In genomic region chrX:131828482-131828881, GRCh38 we compare ENCODE assay signal across 9 cellular contexts.
DNase-seq lines count a peak whose midpoint lies in the region; ATAC-seq and TF ChIP-seq lines count a peak whose summit lies in the region.
"Had no signal": no experiment of that assay in that cellular context is flagged by ENCODE, and none has a peak within 500 bp of the region (broad histone marks: within the 10 kb centered on the region; RNA-seq: fewer than 3 reads in every experiment).

No MANE protein-coding gene starts in this region.

- H3K27ac ChIP-seq in A673 (ENCODE audit: low read depth, low read length, poor library complexity, severe bottlenecking) (peak overlapping the region; percentile 47), OCI-LY3 (ENCODE audit: low read length) (no peak overlapping the region; the same call in 1 of the 2 replicates), heart right ventricle (no peak overlapping the region)
- H3K27ac ChIP-seq in BLaER1 treated with 17β-estradiol and CSF1 and Interleukin-3, amounts not matched to agents 10 nM and 100 nM: peak overlapping the region; percentile 32 to 90 (median 84); a peak in 21 of 22 replicates

- H2AFZ ChIP-seq in OCI-LY3 (ENCODE audit: low read depth, low read length): peak overlapping the region; percentile 77

- no peak for DNase-seq in A673 (ENCODE audit: low spot score)
- no peak for DNase-seq in epithelial cell of esophagus (ENCODE audit: low read depth)
- no peak for DNase-seq in effector CD8-positive, alpha-beta T cell (lab: John Stamatoyannopoulos, UW)
- DNase-seq in stimulated activated naive CD4-positive, alpha-beta T cell (lab: John Stamatoyannopoulos, UW): no peak
- no peak for DNase-seq in heart right ventricle
- DNase-seq: kidney had no signal

- H3K9me3 ChIP-seq in A673 (ENCODE audit: low read depth, low read length, poor library complexity, severe bottlenecking) (no peaks in the 10 kb centered on the region), OCI-LY3 (ENCODE audit: insufficient read depth, low read length) (no peaks in the 10 kb centered on the region), heart right ventricle (no peaks in the 10 kb centered on the region)
- H3K9me3 ChIP-seq in BLaER1 treated with 17β-estradiol and CSF1 and Interleukin-3, amounts not matched to agents 10 nM and 100 nM (replicated peaks in 1 of 11): no peaks in the 10 kb centered on the region

- POLR2A ChIA-PET in A673 (lab: Charles Lee; ENCODE audit: low non-redundant PET): no interaction called here

- H4K20me1 ChIP-seq in BLaER1 treated with 17β-estradiol and CSF1 and Interleukin-3, amounts not matched to agents 10 nM and 100 nM: peaks cover 0 to 58% (median 24%) of the 10 kb centered on the region in 11 experiments; a peak in 17 of 22 replicates
- H4K20me1 ChIP-seq in OCI-LY3 (ENCODE audit: insufficient read depth, low read length): no peaks in the 10 kb centered on the region

- peaks cover 5% of the 10 kb centered on the region for H3K27me3 ChIP-seq in A673 (replicated peaks; ENCODE audit: insufficient read depth, low read depth, low read length, poor library complexity)
- H3K27me3 ChIP-seq in BLaER1 treated with 17β-estradiol and CSF1 and Interleukin-3, amounts not matched to agents 10 nM and 100 nM: peaks cover 7 to 34% (median 26%) of the 10 kb centered on the region in 11 experiments; a peak in 19 of 22 replicates
- no peaks in the 10 kb centered on the region for H3K27me3 ChIP-seq in OCI-LY3 (ENCODE audit: low read depth, low read length)
- peaks cover 0 to 45% (median 0%) of the 10 kb centered on the region in 7 donors for H3K27me3 ChIP-seq in heart right ventricle

- CTCF ChIA-PET in A673 (lab: Charles Lee): no interaction called here

- BruUV-seq in A673 (replicated peaks; lab: Mats Ljungman, UMichigan): no TSS peak

- peak overlapping the region; percentile 72 to 96 (median 82) for H3K4me2 ChIP-seq in BLaER1 treated with 17β-estradiol and CSF1 and Interleukin-3, amounts not matched to agents 10 nM and 100 nM
- peak overlapping the region; percentile 71; the same call in 1 of the 2 replicates for H3K4me2 ChIP-seq in OCI-LY3 (ENCODE audit: low read length)

- peak overlapping the region; percentile 40 for H3K4me3 ChIP-seq in A673 (ENCODE audit: low read depth, low read length, poor library complexity, severe bottlenecking)
- peak overlapping the region; percentile 43 to 69 (median 61) for H3K4me3 ChIP-seq in BLaER1 treated with 17β-estradiol and CSF1 and Interleukin-3, amounts not matched to agents 10 nM and 100 nM
- no peak overlapping the region for H3K4me3 ChIP-seq in OCI-LY3 (ENCODE audit: low read length)
- peak overlapping the region; percentile 21 for H3K4me3 ChIP-seq in epithelial cell of esophagus (ENCODE audit: low read length)
- no peak overlapping the region for H3K4me3 ChIP-seq in heart right ventricle

- TF ChIP-seq CTCF in A673 (conservative IDR thresholded peaks at IDR 0.05; ENCODE audit: low read depth, low read length): no peak
- TF ChIP-seq CTCF in OCI-LY3 (IDR thresholded peaks at IDR 0.05; ENCODE audit: low read depth, low read length): no peak
- TF ChIP-seq CTCF in epithelial cell of esophagus (IDR thresholded peaks at IDR 0.05; ENCODE audit: insufficient read depth, low read depth, low read length, missing control alignments): no peak
- no peak for TF ChIP-seq CTCF in heart right ventricle (IDR thresholded peaks at IDR 0.05)

- H3K79me2 ChIP-seq in OCI-LY3 (ENCODE audit: low read length): no peaks in the 10 kb centered on the region

- peaks cover 5% of the 10 kb centered on the region for H3K36me3 ChIP-seq in A673 (ENCODE audit: insufficient read depth, low read length, poor library complexity, severe bottlenecking)
- peaks cover 0 to 33% (median 12%) of the 10 kb centered on the region in 11 experiments; a peak in 15 of 22 replicates for H3K36me3 ChIP-seq in BLaER1 treated with 17β-estradiol and CSF1 and Interleukin-3, amounts not matched to agents 10 nM and 100 nM
- no peaks in the 10 kb centered on the region for H3K36me3 ChIP-seq in OCI-LY3 (replicated peaks; ENCODE audit: low read depth, low read length)
- H3K36me3 ChIP-seq in heart right ventricle: no peaks in the 10 kb centered on the region

- H3K4me1 ChIP-seq in A673 (ENCODE audit: insufficient read depth, low read length, poor library complexity, severe bottlenecking) (peaks cover 6% of the 10 kb centered on the region), OCI-LY3 (ENCODE audit: low read length) (peaks cover 19% of the 10 kb centered on the region), heart right ventricle (peaks cover 0 to 15% (median 0%) of the 10 kb centered on the region in 9 donors)
- H3K4me1 ChIP-seq in BLaER1 treated with 17β-estradiol and CSF1 and Interleukin-3, amounts not matched to agents 10 nM and 100 nM: peaks cover 28 to 40% (median 31%) of the 10 kb centered on the region in 10 experiments

- intact Hi-C loops in A673 (cut with micrococcal nuclease; ENCODE audit: unreplicated experiment) (loop anchor here (5.0 kb wide), 1 partner anchor 389 kb away; the partner anchor contains the start of gene RAP2C), heart right ventricle (cut with DNase I) (no loop called here)

- ATAC-seq in HG03280 (IDR thresholded peaks at IDR 0.05; ENCODE audit: unreplicated experiment) (no peak), heart right ventricle (no peak)

- H3K9ac ChIP-seq in BLaER1 treated with 17β-estradiol and CSF1 and Interleukin-3, amounts not matched to agents 10 nM and 100 nM: peak overlapping the region; percentile 20 to 85 (median 78); a peak in 20 of 22 replicates
- H3K9ac ChIP-seq in OCI-LY3 (ENCODE audit: low read length): no peak overlapping the region; the same call in 1 of the 2 replicates

Comparison
In these comparisons a context has a peak if more than half of its experiments do, and no peak if none do; other contexts are left out.
1. H3K27ac ChIP-seq: peak in A673 (single experiment) and BLaER1 treated with 17β-estradiol and CSF1 and Interleukin-3, amounts not matched to agents 10 nM and 100 nM (11 of 11); none in OCI-LY3 (single experiment) and heart right ventricle (0 of 10).
2. H3K4me3 ChIP-seq: peak in A673 (single experiment), BLaER1 treated with 17β-estradiol and CSF1 and Interleukin-3, amounts not matched to agents 10 nM and 100 nM (10 of 10) and epithelial cell of esophagus (single experiment); none in OCI-LY3 (single experiment) and heart right ventricle (0 of 10).